Comparison of ENCODE assay signal across 2 cellular contexts in the genomic region with DNA sequence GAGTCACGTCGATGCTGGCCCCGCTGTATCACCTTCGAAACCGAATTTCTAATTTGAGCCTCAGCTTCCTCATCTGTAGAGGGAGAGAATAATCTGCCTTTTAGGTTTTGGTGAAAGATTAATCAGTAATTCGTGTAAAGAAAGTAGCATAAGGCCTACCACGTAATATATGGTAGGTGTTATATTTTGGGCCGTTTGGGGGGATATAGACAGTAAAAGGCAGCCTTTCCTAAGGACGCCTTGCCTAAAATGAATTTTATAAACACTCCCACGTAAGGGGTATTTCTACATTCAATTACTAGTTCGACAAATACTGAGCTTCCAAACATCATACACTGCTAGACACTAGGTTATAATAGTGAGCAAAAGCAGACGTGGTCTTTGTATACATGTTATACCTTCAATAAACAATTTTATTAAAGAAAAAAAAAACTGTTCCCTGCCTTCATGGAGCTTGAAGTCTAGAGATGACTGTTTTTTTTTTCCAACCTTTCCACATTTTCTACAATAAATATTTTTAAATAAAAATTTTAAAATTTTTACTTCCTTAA.
TF ChIP-seq lines count a peak whose summit lies in the region.

No MANE protein-coding gene starts in this region.

TF ChIP-seq in SK-N-SH, 30 proteins besides CTCF, POLR2A, EP300 and RAD21 (continued from another document):
- no peak for TF ChIP-seq POLR2AphosphoS5 (IDR thresholded peaks at IDR 0.05; ENCODE audit: low read depth, low read length)

TF ChIP-seq in SK-N-SH treated with all-trans-retinoic acid at 6 μM for 48 hours, 23 proteins besides CTCF, POLR2A, EP300 and RAD21 (continued from another document):
- TF ChIP-seq, protein P1, sequence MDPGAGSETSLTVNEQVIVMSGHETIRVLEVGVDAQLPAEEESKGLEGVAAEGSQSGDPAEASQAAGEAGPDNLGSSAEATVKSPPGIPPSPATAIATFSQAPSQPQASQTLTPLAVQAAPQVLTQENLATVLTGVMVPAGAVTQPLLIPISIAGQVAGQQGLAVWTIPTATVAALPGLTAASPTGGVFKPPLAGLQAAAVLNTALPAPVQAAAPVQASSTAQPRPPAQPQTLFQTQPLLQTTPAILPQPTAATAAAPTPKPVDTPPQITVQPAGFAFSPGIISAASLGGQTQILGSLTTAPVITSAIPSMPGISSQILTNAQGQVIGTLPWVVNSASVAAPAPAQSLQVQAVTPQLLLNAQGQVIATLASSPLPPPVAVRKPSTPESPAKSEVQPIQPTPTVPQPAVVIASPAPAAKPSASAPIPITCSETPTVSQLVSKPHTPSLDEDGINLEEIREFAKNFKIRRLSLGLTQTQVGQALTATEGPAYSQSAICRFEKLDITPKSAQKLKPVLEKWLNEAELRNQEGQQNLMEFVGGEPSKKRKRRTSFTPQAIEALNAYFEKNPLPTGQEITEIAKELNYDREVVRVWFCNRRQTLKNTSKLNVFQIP (CRISPR knock-in tag; IDR thresholded peaks at IDR 0.05; ENCODE audit: borderline replicate concordance, low read depth), result no peak
- TF ChIP-seq TCF4 (CRISPR knock-in tag; IDR thresholded peaks at IDR 0.05; ENCODE audit: borderline replicate concordance), result no peak
- TF ChIP-seq CSDC2 (CRISPR knock-in tag; IDR thresholded peaks at IDR 0.05), result no peak
- no peak for TF ChIP-seq GLIS3 (CRISPR knock-in tag; IDR thresholded peaks at IDR 0.05)
